In genomic region chr7:139061416-139061815, GRCh38 we compare ENCODE assay signal across 18 cellular contexts. TPM values are rescaled to one million over a fixed set of nuclear protein-coding genes. Genes with fewer than 3 reads are reported as not detected.
A peak's percentile ranks its signal among the peaks of the same experiment; 100 is the strongest.
DNase-seq lines count a peak whose midpoint lies in the region; ATAC-seq and TF ChIP-seq lines count a peak whose summit lies in the region.
"Had no signal": no experiment of that assay in that cellular context is flagged by ENCODE, and none has a peak within 500 bp of the region (broad histone marks: within the 10 kb centered on the region; RNA-seq: fewer than 3 reads in every experiment).

No MANE protein-coding gene starts in this region.

- H3K27ac ChIP-seq in prostate gland = no peak overlapping the region
- peak overlapping the region in 1 of 4 donors; percentile 66 for H3K27ac ChIP-seq in gastrocnemius medialis
- peak overlapping the region in 2 of 12 donors; percentile 53 to 57 for H3K27ac ChIP-seq in heart left ventricle
- H3K27ac ChIP-seq: colonic mucosa, neural progenitor cell, stomach had no signal

- in situ Hi-C loops in gastrocnemius medialis (cut with MboI; ENCODE audit: low sequenced_read_pairs in 4 of 4) = no loop called here

- no peaks in the 10 kb centered on the region for H3K36me3 ChIP-seq in prostate gland
- peaks cover 0 to 12% of the 10 kb centered on the region in 2 donors for H3K36me3 ChIP-seq in gastrocnemius medialis
- peaks cover 0 to 96% (median 65%) of the 10 kb centered on the region in 9 donors for H3K36me3 ChIP-seq in heart left ventricle
- H3K36me3 ChIP-seq: neural progenitor cell had no signal

- H3K4me3 ChIP-seq in prostate gland (no peak overlapping the region), gastrocnemius medialis (no peak overlapping the region), heart left ventricle (no peak overlapping the region)
- H3K4me3 ChIP-seq: colonic mucosa, MG63, neural progenitor cell, stomach, upper lobe of left lung had no signal

- peak overlapping the region; percentile 81 for H3K27ac Mint-ChIP-seq in activated naive CD4-positive, alpha-beta T cell treated with anti-CD3 and anti-CD28 coated beads, Interleukin-2, amount 50 U/mL, for 24 hours
- H3K27ac Mint-ChIP-seq in activated T-helper 1 cell treated with anti-CD3 and anti-CD28 coated beads, Interleukin-12 subunit alpha, Interleukin-12 subunit beta, Interleukin-2, Interleukin-4 antibody, amounts not matched to agents 30 ng/mL and 10 ng/mL and 1 ng/mL, durations not matched to agents 14 hours and 24 hours and 36 hours = peak overlapping the region; percentile 74
- H3K27ac Mint-ChIP-seq: neural progenitor cell had no signal

- TF ChIP-seq CTCF in prostate gland (IDR thresholded peaks at IDR 0.05) (no peak), gastrocnemius medialis (IDR thresholded peaks at IDR 0.05 in 4 of 5, conservative IDR thresholded peaks at IDR 0.05 in 1 of 5) (no peak), heart left ventricle (IDR thresholded peaks at IDR 0.05) (no peak)

- no peaks in the 10 kb centered on the region for H3K9me3 Mint-ChIP-seq in activated naive CD4-positive, alpha-beta T cell treated with anti-CD3 and anti-CD28 coated beads, Interleukin-2, amount 50 U/mL, for 24 hours
- H3K9me3 Mint-ChIP-seq in activated T-helper 1 cell treated with anti-CD3 and anti-CD28 coated beads, Interleukin-12 subunit alpha, Interleukin-12 subunit beta, Interleukin-2, Interleukin-4 antibody, amounts not matched to agents 30 ng/mL and 10 ng/mL and 1 ng/mL, durations not matched to agents 14 hours and 24 hours and 36 hours = no peaks in the 10 kb centered on the region
- H3K9me3 Mint-ChIP-seq: neural progenitor cell had no signal

- H3K4me1 Mint-ChIP-seq in activated naive CD4-positive, alpha-beta T cell treated with anti-CD3 and anti-CD28 coated beads, Interleukin-2, amount 50 U/mL, for 24 hours = peaks cover 69% of the 10 kb centered on the region
- H3K4me1 Mint-ChIP-seq in activated T-helper 1 cell treated with anti-CD3 and anti-CD28 coated beads, Interleukin-12 subunit alpha, Interleukin-12 subunit beta, Interleukin-2, Interleukin-4 antibody, amounts not matched to agents 30 ng/mL and 10 ng/mL and 1 ng/mL, durations not matched to agents 14 hours and 24 hours and 36 hours (ENCODE audit: low read depth) = peaks cover 62% of the 10 kb centered on the region
- H3K4me1 Mint-ChIP-seq: neural progenitor cell had no signal

- H3K9me3 ChIP-seq in prostate gland (no peaks in the 10 kb centered on the region), gastrocnemius medialis (no peaks in the 10 kb centered on the region), heart left ventricle (no peaks in the 10 kb centered on the region)
- H3K9me3 ChIP-seq: colonic mucosa, MG63, SK-N-SH, stomach, upper lobe of left lung had no signal

- ATAC-seq in gastrocnemius medialis = no peak
- ATAC-seq in heart left ventricle = no peak

- H3K27me3 Mint-ChIP-seq in activated naive CD4-positive, alpha-beta T cell treated with anti-CD3 and anti-CD28 coated beads, Interleukin-2, amount 50 U/mL, for 24 hours = no peaks in the 10 kb centered on the region
- no peaks in the 10 kb centered on the region for H3K27me3 Mint-ChIP-seq in activated T-helper 1 cell treated with anti-CD3 and anti-CD28 coated beads, Interleukin-12 subunit alpha, Interleukin-12 subunit beta, Interleukin-2, Interleukin-4 antibody, amounts not matched to agents 30 ng/mL and 10 ng/mL and 1 ng/mL, durations not matched to agents 14 hours and 24 hours and 36 hours (ENCODE audit: insufficient read depth)

- no peak overlapping the region for H3K4me3 Mint-ChIP-seq in activated naive CD4-positive, alpha-beta T cell treated with anti-CD3 and anti-CD28 coated beads, Interleukin-2, amount 50 U/mL, for 24 hours
- no peak overlapping the region for H3K4me3 Mint-ChIP-seq in activated T-helper 1 cell treated with anti-CD3 and anti-CD28 coated beads, Interleukin-12 subunit alpha, Interleukin-12 subunit beta, Interleukin-2, Interleukin-4 antibody, amounts not matched to agents 30 ng/mL and 10 ng/mL and 1 ng/mL, durations not matched to agents 14 hours and 24 hours and 36 hours
- H3K4me3 Mint-ChIP-seq: neural progenitor cell had no signal

- no peak for TF ChIP-seq POLR2A in prostate gland (IDR thresholded peaks at IDR 0.05)
- no peak for TF ChIP-seq POLR2A in gastrocnemius medialis (IDR thresholded peaks at IDR 0.05)
- no peak for TF ChIP-seq POLR2A in heart left ventricle (IDR thresholded peaks at IDR 0.05)

- H3K27me3 ChIP-seq in prostate gland (replicated peaks; ENCODE audit: insufficient read depth) (no peaks in the 10 kb centered on the region), gastrocnemius medialis (no peaks in the 10 kb centered on the region), heart left ventricle (no peaks in the 10 kb centered on the region)
- H3K27me3 ChIP-seq: colonic mucosa, MG63, neural progenitor cell, stomach, upper lobe of left lung had no signal

- no peak for DNase-seq in activated naive CD4-positive, alpha-beta T cell treated with Interleukin-2 at 50 U/mL for 16 hours
- DNase-seq in activated T-helper 1 cell treated with anti-CD3 and anti-CD28 coated beads, Interleukin-12 subunit alpha, Interleukin-12 subunit beta, Interleukin-2, Interleukin-4 antibody, amounts not matched to agents 30 ng/mL and 10 ng/mL and 1 ng/mL, durations not matched to agents 14 hours and 24 hours and 36 hours (ENCODE audit: low spot score) = no peak
- DNase-seq in iris pigment epithelial cell (ENCODE audit: low read depth) (peak; percentile 38), NCI-H226 (no peak), prostate gland (ENCODE audit: low spot score) (no peak), gastrocnemius medialis (no peak), heart left ventricle (no peak)
- DNase-seq: colonic mucosa, DND-41, hippocampal formation, MG63, NCI-H146, NCI-H446, SK-N-SH, stomach, upper lobe of left lung had no signal

- 82% methylated on average over 5 of the region's 5 CpGs for WGBS in prostate gland
- 86 to 88% (median 87%) methylated on average over 5 of the region's 5 CpGs for WGBS in heart left ventricle, 4 donors

- H3K4me1 ChIP-seq in prostate gland (replicated peaks) (no peaks in the 10 kb centered on the region), gastrocnemius medialis (no peaks in the 10 kb centered on the region), heart left ventricle (peaks cover 0 to 32% (median 10%) of the 10 kb centered on the region in 12 donors)
- H3K4me1 ChIP-seq: colonic mucosa, neural progenitor cell had no signal

- peaks cover 20% of the 10 kb centered on the region for H3K36me3 Mint-ChIP-seq in activated naive CD4-positive, alpha-beta T cell treated with anti-CD3 and anti-CD28 coated beads, Interleukin-2, amount 50 U/mL, for 24 hours
- H3K36me3 Mint-ChIP-seq in activated T-helper 1 cell treated with anti-CD3 and anti-CD28 coated beads, Interleukin-12 subunit alpha, Interleukin-12 subunit beta, Interleukin-2, Interleukin-4 antibody, amounts not matched to agents 30 ng/mL and 10 ng/mL and 1 ng/mL, durations not matched to agents 14 hours and 24 hours and 36 hours (ENCODE audit: low read depth) = peaks cover 63% of the 10 kb centered on the region

- intact Hi-C loops in activated T-helper 1 cell treated with anti-CD3 and anti-CD28 coated beads, Interleukin-12 subunit alpha, Interleukin-12 subunit beta, Interleukin-2, Interleukin-4 antibody, amounts not matched to agents 30 ng/mL and 10 ng/mL and 1 ng/mL, durations not matched to agents 14 hours and 24 hours and 36 hours (cut with micrococcal nuclease) = loop anchor here (1.0 to 2.0 kb wide), 3 partner anchors 8 to 45 kb away; no protein-coding TSS in a partner anchor
- intact Hi-C loops in prostate gland (cut with DNase I) = no loop called here
- intact Hi-C loops in gastrocnemius medialis (cut with DNase I; ENCODE audit: low total_unique reads) = no loop called here
- intact Hi-C loops in heart left ventricle (cut with DNase I) = loop anchor here in 1 of 10 donors (5.0 kb wide), 1 partner anchor 39 kb away; no protein-coding TSS in a partner anchor

RNA-seq across cellular contexts. Expression of gene ZC3HAV1L, which starts 25.6 kb away (rescaled TPM):
- total RNA-seq in activated T-helper 1 cell treated with anti-CD3 and anti-CD28 coated beads, Interleukin-12 subunit alpha, Interleukin-12 subunit beta, Interleukin-2, Interleukin-4 antibody, amounts not matched to agents 30 ng/mL and 10 ng/mL and 1 ng/mL, durations not matched to agents 14 hours and 24 hours and 36 hours = 29.6 and 31.5 TPM in 2 replicates
- total RNA-seq in prostate gland (10 to 100 TPM; 25.8 to 26.0 TPM), gastrocnemius medialis (1 to 10 TPM; 1.1 to 2.2 (median 1.5) TPM), heart left ventricle (1 to 10 TPM; 1.7 to 6.2 (median 3.7) TPM)
- polyA plus RNA-seq in heart left ventricle = under 1 TPM; 0.46 to 0.80 TPM

RNA-seq across cellular contexts. Expression of gene ZC3HAV1, which starts 48.1 kb away (rescaled TPM):
- total RNA-seq in activated T-helper 1 cell treated with anti-CD3 and anti-CD28 coated beads, Interleukin-12 subunit alpha, Interleukin-12 subunit beta, Interleukin-2, Interleukin-4 antibody, amounts not matched to agents 30 ng/mL and 10 ng/mL and 1 ng/mL, durations not matched to agents 14 hours and 24 hours and 36 hours = 89.7 and 90.0 TPM in 2 replicates
- total RNA-seq in prostate gland (10 to 100 TPM; 41.2 to 47.9 TPM), gastrocnemius medialis (10 to 100 TPM in 1 of 4 donors, 1 to 10 TPM in 3; 3.5 to 10.4 (median 4.5) TPM), heart left ventricle (10 to 100 TPM in 4 of 9 donors, 1 to 10 TPM in 5; 5.2 to 31.9 (median 8.4) TPM)
- polyA plus RNA-seq in heart left ventricle = 1 to 10 TPM; 2.8 to 3.9 TPM
